ENCODE assay signal across 32 cellular contexts in the genomic region with DNA sequence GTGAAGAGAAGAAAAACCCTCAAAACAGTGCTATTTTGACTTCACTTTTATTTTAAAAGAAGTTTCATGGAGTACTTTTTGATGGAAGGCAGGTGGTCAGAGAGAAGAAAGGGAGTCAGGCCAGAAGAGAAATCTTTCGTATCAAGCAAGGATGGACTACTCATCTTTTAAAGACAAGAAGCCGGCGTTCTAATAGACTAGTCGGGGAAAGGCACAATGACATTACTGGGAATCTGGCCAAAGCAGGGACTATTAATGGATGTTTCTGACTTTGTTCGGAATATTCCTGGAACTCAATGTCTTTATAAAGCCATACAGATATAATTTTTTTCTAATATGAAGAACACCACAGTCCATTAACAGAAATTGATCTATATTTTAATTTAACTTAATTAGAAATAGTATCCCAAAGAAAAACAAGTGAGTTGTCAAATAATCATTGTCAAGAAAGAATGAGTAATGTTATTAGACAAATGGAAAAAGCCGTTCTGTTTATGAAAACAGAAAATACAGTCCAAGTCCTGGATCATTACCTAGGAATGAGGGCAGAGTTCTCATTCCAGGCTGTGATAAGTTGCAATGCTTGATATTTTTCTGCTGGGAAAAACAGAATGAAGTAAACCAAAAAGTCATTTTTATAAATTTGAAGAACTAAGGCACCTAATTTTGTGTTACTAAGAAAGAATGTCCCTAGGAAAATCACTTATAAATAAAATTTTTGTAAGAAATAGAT. TPM values are rescaled to one million over a fixed set of nuclear protein-coding genes. Genes with fewer than 3 reads are reported as not detected.
DNase-seq lines count a peak whose midpoint lies in the region; ATAC-seq and TF ChIP-seq lines count a peak whose summit lies in the region.
"Had no signal": no experiment of that assay in that cellular context is flagged by ENCODE, and none has a peak within 500 bp of the region (broad histone marks: within the 10 kb centered on the region; RNA-seq: fewer than 3 reads in every experiment).

No MANE protein-coding gene starts in this region.

- H4K20me1 ChIP-seq in fibroblast of lung (ENCODE audit: control insufficient read depth, extremely low read depth, insufficient read depth, low read length): no peaks in the 10 kb centered on the region

- H3K36me3 ChIP-seq in fibroblast of lung (ENCODE audit: control insufficient read depth, insufficient read depth, low read length): no peaks in the 10 kb centered on the region
- no peaks in the 10 kb centered on the region for H3K36me3 ChIP-seq in subcutaneous abdominal adipose tissue (ENCODE audit: control insufficient read depth in 5 of 5, insufficient read depth in 5 of 5, low read length in 5 of 5)
- H3K36me3 ChIP-seq: breast epithelium, pancreas had no signal

- no peak overlapping the region for H2AFZ ChIP-seq in fibroblast of lung (ENCODE audit: low read length)
- H2AFZ ChIP-seq: hepatocyte had no signal

- TF ChIP-seq CTCF in fibroblast of lung (conservative IDR thresholded peaks at IDR 0.05 in 1 of 2, IDR thresholded peaks at IDR 0.05 in 1 of 2; ENCODE audit: low read depth in 1 of 2, low read length in 2 of 2): no peak

- ATAC-seq in SK-N-SH treated with all-trans-retinoic acid at 6 μM for 48 hours: peak; percentile 71
- ATAC-seq: activated T-helper 17 cell treated with anti-CD3 and anti-CD28 coated beads, Interleukin-2, amount 50 U/mL, for 72 hours; left colon; pancreas; stimulated activated naive CD8-positive, alpha-beta T cell treated with anti-CD3 and anti-CD28 coated beads, Interleukin-15, Interleukin-2, amounts not matched to agents 100 U/mL and 50 U/mL, for 24 hours had no signal

- no peaks in the 10 kb centered on the region for H3K27me3 ChIP-seq in fibroblast of lung (ENCODE audit: control insufficient read depth, insufficient read depth, low read length)
- peaks cover 0 to 3% (median 0%) of the 10 kb centered on the region in 5 donors for H3K27me3 ChIP-seq in subcutaneous abdominal adipose tissue (ENCODE audit: control insufficient read depth in 5 of 5, insufficient read depth in 4 of 5, low read length in 5 of 5)
- H3K27me3 ChIP-seq: pancreas had no signal

- H3K9me3 ChIP-seq in fibroblast of lung (ENCODE audit: control insufficient read depth, insufficient read depth, low read depth, low read length) (no peaks in the 10 kb centered on the region), subcutaneous abdominal adipose tissue (ENCODE audit: control insufficient read depth in 5 of 5, low read length in 5 of 5) (no peaks in the 10 kb centered on the region)
- H3K9me3 ChIP-seq: breast epithelium, pancreas had no signal

- H3K4me3 ChIP-seq in fibroblast of lung (replicated peaks in 1 of 4; ENCODE audit: control extremely low read depth in 1 of 4, insufficient read depth in 1 of 4, low read depth in 3 of 4, low read length in 4 of 4) (no peak overlapping the region), subcutaneous abdominal adipose tissue (ENCODE audit: low read depth in 1 of 5, low read length in 5 of 5) (no peak overlapping the region)
- H3K4me3 ChIP-seq: breast epithelium, hepatocyte, pancreas, SK-N-MC had no signal

- H3K79me2 ChIP-seq in fibroblast of lung (ENCODE audit: control insufficient read depth, insufficient read depth, low read length): no peaks in the 10 kb centered on the region
- H3K79me2 ChIP-seq: hepatocyte had no signal

- no peak overlapping the region for H3K4me2 ChIP-seq in fibroblast of lung (ENCODE audit: extremely low read depth, insufficient read depth, low read length)
- H3K4me2 ChIP-seq: hepatocyte had no signal

- H3K4me1 ChIP-seq in fibroblast of lung (ENCODE audit: control insufficient read depth, extremely low read depth, insufficient read depth, low read length) (no peaks in the 10 kb centered on the region), subcutaneous abdominal adipose tissue (ENCODE audit: control insufficient read depth in 5 of 5, insufficient read depth in 5 of 5, low read length in 5 of 5) (peaks cover 5 to 24% (median 14%) of the 10 kb centered on the region in 5 donors)
- H3K4me1 ChIP-seq: breast epithelium, pancreas had no signal

- H3K27ac ChIP-seq in fibroblast of lung (ENCODE audit: insufficient read depth, low read length): no peak overlapping the region
- peak overlapping the region; percentile 99 for H3K27ac ChIP-seq in subcutaneous abdominal adipose tissue (ENCODE audit: low read depth, low read length)
- H3K27ac ChIP-seq: breast epithelium, epithelial cell of prostate, hepatocyte, pancreas, RWPE1, SK-N-MC had no signal

- H3K9ac ChIP-seq in fibroblast of lung (ENCODE audit: insufficient read depth, low read length) (no peak overlapping the region), subcutaneous abdominal adipose tissue (ENCODE audit: low read length in 5 of 5) (peak overlapping the region; percentile 15 to 82 (median 60))

- DNase-seq in fibroblast of lung (ENCODE audit: low read depth in 2 of 2) (peak; percentile 18 to 30), iris pigment epithelial cell (ENCODE audit: low read depth) (peak; percentile 16), ureter (ENCODE audit: low spot score) (no peak), HT-29 (ENCODE audit: low spot score) (no peak)
- no peak for DNase-seq in activated CD4-positive, CD25-positive, alpha-beta regulatory T cell treated with anti-CD3 and anti-CD28 coated beads, Interleukin-2, amount 50 U/mL, for 72 hours
- no peak for DNase-seq in activated CD8-positive, alpha-beta memory T cell treated with anti-CD3 and anti-CD28 coated beads for 24 hours
- DNase-seq: ACHN; activated B cell treated with CpG ODN at 0.5 μM for 24 hours; activated naive CD4-positive, alpha-beta T cell treated with anti-CD3 and anti-CD28 coated beads, Interleukin-2, amount 10 ng/mL, durations not matched to agents 7 days and 5 days; CD8-positive, alpha-beta memory T cell; effector memory CD4-positive, alpha-beta T cell; EL; H7; left colon; mesendoderm; NCI-H1092 treated with DMSO at 0.1 percent for 48 hours; NCI-H187; NCI-H2171 treated with DMSO at 0.1 percent for 48 hours; NCI-H510A treated with DMSO at 0.1 percent for 48 hours; pancreas; retina; stimulated activated CD4-positive, alpha-beta T cell treated with anti-CD3 and anti-CD28 coated beads, Interleukin-1b, Interleukin-23, amount 100 ng/mL, for 48 hours; stimulated activated naive CD8-positive, alpha-beta T cell treated with anti-CD3 and anti-CD28 coated beads, Interleukin-15, Interleukin-2, amounts not matched to agents 100 U/mL and 50 U/mL, for 24 hours had no signal

TF ChIP-seq in SK-N-SH treated with all-trans-retinoic acid at 6 μM for 48 hours, 23 proteins besides CTCF, POLR2A, EP300 and RAD21:
- peak; percentile 71 for TF ChIP-seq ISL1 (CRISPR knock-in tag; IDR thresholded peaks at IDR 0.05)
- TF ChIP-seq, protein P1, sequence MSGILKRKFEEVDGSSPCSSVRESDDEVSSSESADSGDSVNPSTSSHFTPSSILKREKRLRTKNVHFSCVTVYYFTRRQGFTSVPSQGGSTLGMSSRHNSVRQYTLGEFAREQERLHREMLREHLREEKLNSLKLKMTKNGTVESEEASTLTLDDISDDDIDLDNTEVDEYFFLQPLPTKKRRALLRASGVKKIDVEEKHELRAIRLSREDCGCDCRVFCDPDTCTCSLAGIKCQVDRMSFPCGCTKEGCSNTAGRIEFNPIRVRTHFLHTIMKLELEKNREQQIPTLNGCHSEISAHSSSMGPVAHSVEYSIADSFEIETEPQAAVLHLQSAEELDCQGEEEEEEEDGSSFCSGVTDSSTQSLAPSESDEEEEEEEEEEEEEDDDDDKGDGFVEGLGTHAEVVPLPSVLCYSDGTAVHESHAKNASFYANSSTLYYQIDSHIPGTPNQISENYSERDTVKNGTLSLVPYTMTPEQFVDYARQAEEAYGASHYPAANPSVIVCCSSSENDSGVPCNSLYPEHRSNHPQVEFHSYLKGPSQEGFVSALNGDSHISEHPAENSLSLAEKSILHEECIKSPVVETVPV (CRISPR knock-in tag; IDR thresholded peaks at IDR 0.05): no peak
TF ChIP-seq in SK-N-SH treated with all-trans-retinoic acid at 6 μM for 48 hours: peak in this region for 1.

RNA-seq across cellular contexts. Expression of gene PCOLCE2, which starts 23.7 kb away (rescaled TPM):
- 6.7 and 26.3 TPM in 2 replicates for total RNA-seq in fibroblast of lung
- 4.8 and 16.1 TPM in 2 replicates for polyA plus RNA-seq in fibroblast of lung
- 4.1 and 13.3 TPM in 2 replicates for polyA plus RNA-seq in fibroblast of lung (2012)
- polyA minus RNA-seq in fibroblast of lung (ENCODE audit: low replicate concordance): 12.6 TPM in 1 of 2 replicates, not detected in the other
- 14.3 TPM for total RNA-seq in ureter
- 4.9 and 6.2 TPM in 2 replicates for total RNA-seq in HT-29 (2014; rRNA removed; shearing (Covaris generic))
- total RNA-seq: activated B cell treated with CpG ODN at 0.5 μM for 24 hours; CD8-positive, alpha-beta memory T cell had no signal
- polyA plus RNA-seq: CD8-positive, alpha-beta memory T cell had no signal

RNA-seq across cellular contexts. Expression of gene PAQR9, which starts 50.9 kb away (rescaled TPM):
- not detected in 2 replicates for total RNA-seq in fibroblast of lung
- polyA plus RNA-seq in fibroblast of lung: 0.02 TPM in 1 of 2 replicates, not detected in the other
- 0.07 TPM in 1 of 2 replicates, not detected in the other for polyA plus RNA-seq in fibroblast of lung (2012)
- polyA minus RNA-seq in fibroblast of lung (ENCODE audit: low replicate concordance): 0.11 TPM in 1 of 2 replicates, not detected in the other
- total RNA-seq in ureter: not detected
- not detected in 2 replicates for total RNA-seq in HT-29 (2014; rRNA removed; shearing (Covaris generic))
- total RNA-seq: activated B cell treated with CpG ODN at 0.5 μM for 24 hours; activated T-helper 17 cell treated with anti-CD3 and anti-CD28 coated beads, Interleukin-2, amount 50 U/mL, for 72 hours; breast epithelium; CD8-positive, alpha-beta memory T cell; left colon had no signal
- polyA plus RNA-seq: BJ; CD8-positive, alpha-beta memory T cell; pancreas had no signal

Comparison
In these comparisons a context has a peak if more than half of its experiments do, and no peak if none do; other contexts are left out.
1. DNase-seq: peak in fibroblast of lung (2 of 2) and iris pigment epithelial cell (single experiment); none in ureter (single experiment), HT-29 (single experiment), activated CD4-positive, CD25-positive, alpha-beta regulatory T cell treated with anti-CD3 and anti-CD28 coated beads, Interleukin-2, amount 50 U/mL, for 72 hours (single experiment) and activated CD8-positive, alpha-beta memory T cell treated with anti-CD3 and anti-CD28 coated beads for 24 hours (single experiment).